In genomic region chr17:41518031-41518430, GRCh38 we compare ENCODE assay signal across 25 cellular contexts. TPM values are rescaled to one million over a fixed set of nuclear protein-coding genes. Genes with fewer than 3 reads are reported as not detected.
DNase-seq lines count a peak whose midpoint lies in the region; ATAC-seq, FAIRE-seq and TF ChIP-seq lines count a peak whose summit lies in the region.
"Had no signal": no experiment of that assay in that cellular context is flagged by ENCODE, and none has a peak within 500 bp of the region (broad histone marks: within the 10 kb centered on the region; RNA-seq: fewer than 3 reads in every experiment).

No MANE protein-coding gene starts in this region.

- H3K79me2 ChIP-seq in keratinocyte (ENCODE audit: control insufficient read depth, insufficient read depth, low read length) = no peaks in the 10 kb centered on the region

- no peak for ATAC-seq in RWPE2 (ENCODE audit: low read depth)
- no peak for ATAC-seq in HG03280 (IDR thresholded peaks at IDR 0.05; ENCODE audit: unreplicated experiment)
- no peak for ATAC-seq in GM21360 (IDR thresholded peaks at IDR 0.05; ENCODE audit: unreplicated experiment)
- no peak for ATAC-seq in HG03571 (IDR thresholded peaks at IDR 0.05; ENCODE audit: unreplicated experiment)
- no peak for ATAC-seq in GM18520 (IDR thresholded peaks at IDR 0.05; ENCODE audit: unreplicated experiment)
- ATAC-seq: gastroesophageal sphincter, left cardiac atrium, mucosa of descending colon, natural killer cell had no signal

- TF ChIP-seq CTCF in RWPE2 (IDR thresholded peaks at IDR 0.05; ENCODE audit: poor library complexity, severe bottlenecking) (no peak), keratinocyte (optimal IDR thresholded peaks at IDR 0.05 in 1 of 3, IDR thresholded peaks at IDR 0.05 in 1 of 3, conservative IDR thresholded peaks at IDR 0.05 in 1 of 3; ENCODE audit: extremely low read depth in 1 of 3, insufficient read depth in 2 of 3, low read length in 3 of 3) (no peak)

- H3K4me2 ChIP-seq in keratinocyte (ENCODE audit: control insufficient read depth, extremely low read depth, insufficient read depth, low read depth, low read length) = peak overlapping the region; percentile 78
- H3K4me2 ChIP-seq: BLaER1 treated with 17β-estradiol and CSF1 and Interleukin-3, amounts not matched to agents 10 nM and 100 nM had no signal

- H3K27me3 ChIP-seq in RWPE2 (ENCODE audit: insufficient read depth, poor library complexity, severe bottlenecking) = no peaks in the 10 kb centered on the region
- H3K27me3 ChIP-seq in keratinocyte (ENCODE audit: control insufficient read depth, extremely low read depth, insufficient read depth, low read length) = peaks cover 4% of the 10 kb centered on the region
- H3K27me3 ChIP-seq: BLaER1 treated with 17β-estradiol and CSF1 and Interleukin-3, amounts not matched to agents 10 nM and 100 nM had no signal

- no peaks in the 10 kb centered on the region for H3K9me1 ChIP-seq in keratinocyte (ENCODE audit: control insufficient read depth, extremely low read depth, insufficient read depth, low read length)

- DNase-seq in COLO668 (lab: John Stamatoyannopoulos, UW; ENCODE audit: unreplicated experiment) = peak; percentile 19
- DNase-seq in NCI-H146 (lab: John Stamatoyannopoulos, UW) = peak; percentile 24
- no peak for DNase-seq in RWPE2 (ENCODE audit: low spot score)
- no peak for DNase-seq in keratinocyte (ENCODE audit: low read depth, low spot score)
- DNase-seq: activated CD4-positive, alpha-beta memory T cell treated with anti-CD3 and anti-CD28 coated beads, Interleukin-2, amount 10 ng/mL, durations not matched to agents 7 days and 5 days; activated CD4-positive, alpha-beta T cell treated with anti-CD3 and anti-CD28 coated beads for 1 hour; activated CD8-positive, alpha-beta memory T cell treated with anti-CD3 and anti-CD28 coated beads, Interleukin-2, amount 50 U/mL, for 4 hours; activated naive CD4-positive, alpha-beta T cell treated with anti-CD3 and anti-CD28 coated beads, Interleukin-2, amount 50 U/mL, for 16 hours; amniotic stem cell; left cardiac atrium; natural killer cell; NCI-H1092; NCI-H446; occipital lobe; stimulated activated CD4-positive, alpha-beta T cell treated with anti-CD3 and anti-CD28 coated beads, Interleukin-4, amount 100 ng/mL, for 24 hours had no signal

- H3K4me1 ChIP-seq in RWPE2 (ENCODE audit: insufficient read depth, poor library complexity, severe bottlenecking) (peaks cover 56% of the 10 kb centered on the region), keratinocyte (ENCODE audit: control insufficient read depth, extremely low read depth, insufficient read depth, low read length) (peaks cover 80% of the 10 kb centered on the region)
- H3K4me1 ChIP-seq: gastroesophageal sphincter had no signal

- H3K27ac ChIP-seq in RWPE2 (ENCODE audit: poor library complexity, severe bottlenecking) (peak overlapping the region; percentile 79), keratinocyte (ENCODE audit: control insufficient read depth, insufficient read depth, low read length) (no peak overlapping the region)
- H3K27ac ChIP-seq: BLaER1 treated with 17β-estradiol and CSF1 and Interleukin-3, amounts not matched to agents 10 nM and 100 nM; gastroesophageal sphincter had no signal

- FAIRE-seq in keratinocyte (lab: Jason Lieb, UNC) = peak; percentile 62
- FAIRE-seq: G401.6 had no signal

- H3K4me3 ChIP-seq in RWPE2 (ENCODE audit: severe bottlenecking) = no peak overlapping the region
- H3K4me3 ChIP-seq in keratinocyte (ENCODE audit: control insufficient read depth in 2 of 3, extremely low read depth in 1 of 3, insufficient read depth in 2 of 3, low read depth in 1 of 3, low read length in 3 of 3) = peak overlapping the region in 2 of 3 experiments; percentile 33 to 58
- H3K4me3 ChIP-seq: BLaER1 treated with 17β-estradiol and CSF1 and Interleukin-3, amounts not matched to agents 10 nM and 100 nM; gastroesophageal sphincter; mucosa of descending colon had no signal

- no peak overlapping the region for H3K9ac ChIP-seq in keratinocyte (ENCODE audit: control insufficient read depth, extremely low read depth, insufficient read depth, low read length)
- H3K9ac ChIP-seq: BLaER1 treated with 17β-estradiol and CSF1 and Interleukin-3, amounts not matched to agents 10 nM and 100 nM had no signal

- no peak overlapping the region for H2AFZ ChIP-seq in keratinocyte (ENCODE audit: control insufficient read depth, low read length)

- H3K36me3 ChIP-seq in RWPE2 (ENCODE audit: low read depth) (no peaks in the 10 kb centered on the region), keratinocyte (ENCODE audit: control insufficient read depth in 2 of 2, extremely low read depth in 1 of 2, insufficient read depth in 2 of 2, low read length in 2 of 2) (peaks cover 0 to 13% of the 10 kb centered on the region in 2 experiments)
- H3K36me3 ChIP-seq: BLaER1 treated with 17β-estradiol and CSF1 and Interleukin-3, amounts not matched to agents 10 nM and 100 nM; gastroesophageal sphincter had no signal

- dilution Hi-C loops in keratinocyte (cut with MboI; ENCODE audit: extremely low pct_ligation_motif_present, low sequenced_read_pairs) = no loop called here

- no peaks in the 10 kb centered on the region for H4K20me1 ChIP-seq in keratinocyte (ENCODE audit: control insufficient read depth, extremely low read depth, insufficient read depth, low read length)
- H4K20me1 ChIP-seq: BLaER1 treated with 17β-estradiol and CSF1 and Interleukin-3, amounts not matched to agents 10 nM and 100 nM had no signal

- no peaks in the 10 kb centered on the region for H3K9me3 ChIP-seq in RWPE2 (ENCODE audit: severe bottlenecking)
- H3K9me3 ChIP-seq in keratinocyte (ENCODE audit: control insufficient read depth, low read depth, low read length) = no peaks in the 10 kb centered on the region
- H3K9me3 ChIP-seq: BLaER1 treated with 17β-estradiol and CSF1 and Interleukin-3, amounts not matched to agents 10 nM and 100 nM; gastroesophageal sphincter; mucosa of descending colon had no signal

RNA-seq across cellular contexts. Expression of gene KRT15, which starts 0.7 kb away (rescaled TPM):
- polyA plus RNA-seq in keratinocyte = 505 to 838 TPM (median 729 TPM) in 3 replicates
- polyA plus RNA-seq in keratinocyte (2011; ENCODE audit: low read depth) = 432 TPM
- 289 and 341 TPM in 2 replicates for polyA plus RNA-seq in keratinocyte (2011; cell fraction: cytosol; rRNA removed)
- 596 and 717 TPM in 2 replicates for polyA plus RNA-seq in keratinocyte (2011; cell fraction: nucleus; rRNA removed)
- 349 and 756 TPM in 2 replicates for polyA plus RNA-seq in keratinocyte (2012; ENCODE audit: low replicate concordance)
- polyA minus RNA-seq in keratinocyte = 290 to 313 TPM (median 304 TPM) in 3 replicates
- polyA minus RNA-seq in keratinocyte (2011; cell fraction: cytosol; rRNA and poly(A)+ RNA removed) = 129 TPM
- 90.1 and 93.1 TPM in 2 replicates for polyA minus RNA-seq in keratinocyte (2011; cell fraction: nucleus; rRNA and poly(A)+ RNA removed)
- polyA plus RNA-seq: IgD-negative memory B cell had no signal

RNA-seq across cellular contexts. Expression of gene KRT19, which starts 10.1 kb away (rescaled TPM):
- 29.7 to 60.4 TPM (median 35.5 TPM) in 3 replicates for polyA plus RNA-seq in keratinocyte
- polyA plus RNA-seq in keratinocyte (2011; ENCODE audit: low read depth) = 8.6 TPM
- 22.7 and 31.3 TPM in 2 replicates for polyA plus RNA-seq in keratinocyte (2011; cell fraction: cytosol; rRNA removed)
- polyA plus RNA-seq in keratinocyte (2011; cell fraction: nucleus; rRNA removed) = 39.4 and 46.1 TPM in 2 replicates
- polyA plus RNA-seq in keratinocyte (2012; ENCODE audit: low replicate concordance) = 4.1 and 67.7 TPM in 2 replicates
- 27.5 to 67.0 TPM (median 34.9 TPM) in 3 replicates for polyA minus RNA-seq in keratinocyte
- 44.3 TPM for polyA minus RNA-seq in keratinocyte (2011; cell fraction: cytosol; rRNA and poly(A)+ RNA removed)
- 14.4 and 24.6 TPM in 2 replicates for polyA minus RNA-seq in keratinocyte (2011; cell fraction: nucleus; rRNA and poly(A)+ RNA removed)
- polyA plus RNA-seq: IgD-negative memory B cell had no signal

RNA-seq across cellular contexts. Expression of gene KRT13, which starts 12.6 kb away (rescaled TPM):
- 15.2 to 46.6 TPM (median 24.0 TPM) in 3 replicates for polyA plus RNA-seq in keratinocyte
- polyA plus RNA-seq in keratinocyte (2011; ENCODE audit: low read depth) = 4.2 TPM
- 38.3 and 41.9 TPM in 2 replicates for polyA plus RNA-seq in keratinocyte (2011; cell fraction: cytosol; rRNA removed)
- polyA plus RNA-seq in keratinocyte (2011; cell fraction: nucleus; rRNA removed) = 84.8 and 170 TPM in 2 replicates
- polyA plus RNA-seq in keratinocyte (2012; ENCODE audit: low replicate concordance) = 5.4 and 12.9 TPM in 2 replicates
- 20.5 to 41.8 TPM (median 22.2 TPM) in 3 replicates for polyA minus RNA-seq in keratinocyte
- 23.6 TPM for polyA minus RNA-seq in keratinocyte (2011; cell fraction: cytosol; rRNA and poly(A)+ RNA removed)
- polyA minus RNA-seq in keratinocyte (2011; cell fraction: nucleus; rRNA and poly(A)+ RNA removed) = 32.3 and 50.6 TPM in 2 replicates
- polyA plus RNA-seq: fibroblast of lung, IgD-negative memory B cell had no signal

RNA-seq across cellular contexts. Expression of gene KRT36, which starts 28.3 kb away (rescaled TPM):
- not detected in 3 replicates for polyA plus RNA-seq in keratinocyte
- polyA plus RNA-seq in keratinocyte (2011; ENCODE audit: low read depth) = not detected
- not detected in 2 replicates for polyA plus RNA-seq in keratinocyte (2011; cell fraction: cytosol; rRNA removed)
- not detected in 2 replicates for polyA plus RNA-seq in keratinocyte (2011; cell fraction: nucleus; rRNA removed)
- not detected in 2 replicates for polyA plus RNA-seq in keratinocyte (2012; ENCODE audit: low replicate concordance)
- not detected in 3 replicates for polyA minus RNA-seq in keratinocyte
- not detected for polyA minus RNA-seq in keratinocyte (2011; cell fraction: cytosol; rRNA and poly(A)+ RNA removed)
- polyA minus RNA-seq in keratinocyte (2011; cell fraction: nucleus; rRNA and poly(A)+ RNA removed) = not detected in 2 replicates
- polyA plus RNA-seq: IgD-negative memory B cell had no signal

RNA-seq across cellular contexts. Expression of gene KRT35, which starts 37.1 kb away (rescaled TPM):
- polyA plus RNA-seq in keratinocyte = not detected in 3 replicates
- not detected for polyA plus RNA-seq in keratinocyte (2011; ENCODE audit: low read depth)
- polyA plus RNA-seq in keratinocyte (2011; cell fraction: cytosol; rRNA removed) = not detected in 2 replicates
- not detected in 2 replicates for polyA plus RNA-seq in keratinocyte (2011; cell fraction: nucleus; rRNA removed)
- not detected in 2 replicates for polyA plus RNA-seq in keratinocyte (2012; ENCODE audit: low replicate concordance)
- not detected in 3 replicates for polyA minus RNA-seq in keratinocyte
- polyA minus RNA-seq in keratinocyte (2011; cell fraction: cytosol; rRNA and poly(A)+ RNA removed) = not detected
- polyA minus RNA-seq in keratinocyte (2011; cell fraction: nucleus; rRNA and poly(A)+ RNA removed) = not detected in 2 replicates
- polyA plus RNA-seq: fibroblast of lung, IgD-negative memory B cell had no signal

Comparison
In these comparisons a context has a peak if more than half of its experiments do, and no peak if none do; other contexts are left out.
1. DNase-seq: peak in COLO668 (single experiment) and NCI-H146 (single experiment); none in RWPE2 (single experiment) and keratinocyte (single experiment).